ENCODE assay signal across 16 cellular contexts in the genomic region with DNA sequence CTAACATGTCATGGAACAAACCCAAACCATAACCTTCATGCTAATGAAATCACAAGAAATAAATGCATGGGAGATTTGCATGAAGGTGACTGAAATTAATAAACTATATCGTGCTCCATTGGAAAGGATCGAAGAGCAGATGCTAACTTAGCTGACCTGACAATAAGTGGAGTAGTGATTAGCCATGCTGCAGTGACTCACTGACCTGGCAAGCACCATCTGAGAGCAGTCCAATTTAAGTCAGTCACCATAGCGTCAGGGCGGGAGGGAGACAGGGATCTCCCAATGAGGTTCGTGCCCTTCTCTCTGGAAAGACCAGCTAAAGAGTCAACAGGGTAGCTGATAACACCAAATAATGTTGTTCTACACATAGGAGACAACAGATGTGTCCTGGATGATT. TPM values are rescaled to one million over a fixed set of nuclear protein-coding genes. Genes with fewer than 3 reads are reported as not detected.
A peak's percentile ranks its signal among the peaks of the same experiment; 100 is the strongest.
DNase-seq lines count a peak whose midpoint lies in the region; ATAC-seq and TF ChIP-seq lines count a peak whose summit lies in the region.
"Had no signal": no experiment of that assay in that cellular context is flagged by ENCODE, and none has a peak within 500 bp of the region (broad histone marks: within the 10 kb centered on the region; RNA-seq: fewer than 3 reads in every experiment).

No MANE protein-coding gene starts in this region.

- no peak overlapping the region for H3K9ac ChIP-seq in PC-3 (ENCODE audit: low read length)

- BruUV-seq in PC-3 (replicated peaks; lab: Mats Ljungman, UMichigan) = no TSS peak

- no peaks in the 10 kb centered on the region for H3K79me2 ChIP-seq in PC-3 (ENCODE audit: low read length)

- H3K4me2 ChIP-seq in PC-3 (ENCODE audit: low read length) = no peak overlapping the region

- no peaks in the 10 kb centered on the region for H3K9me3 ChIP-seq in PC-3 (ENCODE audit: low read length)
- H3K9me3 ChIP-seq in psoas muscle = no peaks in the 10 kb centered on the region
- H3K9me3 ChIP-seq: Peyer's patch, stomach had no signal

- no peak overlapping the region for H3K27ac ChIP-seq in PC-3 (ENCODE audit: low read length)
- no peak overlapping the region for H3K27ac ChIP-seq in psoas muscle
- H3K27ac ChIP-seq: Peyer's patch, stomach had no signal

- POLR2A ChIA-PET in PC-3 (lab: Charles Lee; ENCODE audit: unreplicated experiment) = no interaction called here

- CTCF ChIA-PET in PC-3 (lab: Charles Lee) = no interaction called here

- 30 to 45% (median 33%) methylated on average over 5 of the region's 5 CpGs for WGBS in psoas muscle, 3 donors

- H3K36me3 ChIP-seq in PC-3 (ENCODE audit: low read depth, low read length) = no peaks in the 10 kb centered on the region
- H3K36me3 ChIP-seq in psoas muscle (ENCODE audit: insufficient read depth in 1 of 2, low read depth in 1 of 2) = no peaks in the 10 kb centered on the region
- H3K36me3 ChIP-seq: Peyer's patch, stomach had no signal

- H4K20me1 ChIP-seq in PC-3 (ENCODE audit: low read length) = no peaks in the 10 kb centered on the region

- H2AFZ ChIP-seq in PC-3 (ENCODE audit: low read length) = no peak overlapping the region

- intact Hi-C loops in PC-3 (cut with micrococcal nuclease) (no loop called here), psoas muscle (cut with DNase I) (no loop called here)

- peaks cover 48% of the 10 kb centered on the region for H3K27me3 ChIP-seq in PC-3 (ENCODE audit: low read length)
- peaks cover 0 to 2% (median 0%) of the 10 kb centered on the region in 3 donors for H3K27me3 ChIP-seq in psoas muscle (ENCODE audit: insufficient read depth in 3 of 3, low read length in 2 of 3)
- H3K27me3 ChIP-seq: Peyer's patch had no signal

- H3K4me3 ChIP-seq in PC-3 (ENCODE audit: low read length) (no peak overlapping the region), cardiac fibroblast (replicated peaks in 1 of 2; ENCODE audit: low read depth in 2 of 2, low read length in 2 of 2) (no peak overlapping the region), psoas muscle (no peak overlapping the region)
- H3K4me3 ChIP-seq: Peyer's patch, stomach had no signal

- peak; percentile 53 for DNase-seq in ELR (ENCODE audit: low read depth)
- peak; percentile 59 for DNase-seq in PC-3
- DNase-seq in cardiac fibroblast (ENCODE audit: low read depth in 2 of 2) = peak; percentile 41 to 70
- DNase-seq in psoas muscle = no peak
- no peak for DNase-seq in NCI-H345 treated with DMSO at 0.1 percent for 48 hours (lab: John Stamatoyannopoulos, UW; ENCODE audit: unreplicated experiment)
- no peak for DNase-seq in stimulated activated naive CD4-positive, alpha-beta T cell (lab: John Stamatoyannopoulos, UW)
- DNase-seq: CD8-positive, alpha-beta memory T cell; effector memory CD8-positive, alpha-beta T cell; islet precursor cell; NCI-H187 treated with DMSO at 0.1 percent for 48 hours; NCI-H748 treated with DMSO at 0.1 percent for 48 hours; Peyer's patch; stomach; T-helper 17 cell had no signal

- no peaks in the 10 kb centered on the region for H3F3A ChIP-seq in PC-3 (ENCODE audit: low read length, unreplicated experiment)

- H3K9me2 ChIP-seq in PC-3 (replicated peaks; ENCODE audit: low read length) = no peaks in the 10 kb centered on the region

- ATAC-seq in PC-3 (peak; percentile 90), psoas muscle (peak; percentile 70 to 84 (median 72)), GM21447 (IDR thresholded peaks at IDR 0.05; ENCODE audit: unreplicated experiment) (no peak)
- ATAC-seq: effector memory CD8-positive, alpha-beta T cell; T-helper 17 cell had no signal

- no peak for TF ChIP-seq CTCF in PC-3 (conservative IDR thresholded peaks at IDR 0.05; ENCODE audit: low read depth, low read length)
- no peak for TF ChIP-seq CTCF in cardiac fibroblast (IDR thresholded peaks at IDR 0.05; ENCODE audit: low read depth, low read length)
- no peak for TF ChIP-seq CTCF in psoas muscle (IDR thresholded peaks at IDR 0.05)

- H3K4me1 ChIP-seq in PC-3 (ENCODE audit: insufficient read depth, low read length) (peaks cover 11% of the 10 kb centered on the region), psoas muscle (peaks cover 9% of the 10 kb centered on the region)
- H3K4me1 ChIP-seq: Peyer's patch, stomach had no signal

RNA-seq across cellular contexts. Expression of a gene that starts 21.5 kb away (rescaled TPM):
- total RNA-seq in PC-3 (2014; rRNA removed) (not detected in 2 replicates), psoas muscle (under 1 TPM in 3 of 4 donors, not detected in 1; 0.08 to 0.22 (median 0.21) TPM)
- under 1 TPM in 1 of 3 donors, not detected in 2; 0.03 TPM for polyA plus RNA-seq in psoas muscle
- total RNA-seq: CD8-positive, alpha-beta memory T cell; Peyer's patch; stomach; T-helper 17 cell had no signal
- polyA plus RNA-seq: CD8-positive, alpha-beta memory T cell; stomach had no signal

RNA-seq across cellular contexts. Expression of a gene that starts 22.7 kb away (rescaled TPM):
- total RNA-seq in PC-3 (2014; rRNA removed) (2.3 TPM in 1 of 2 replicates, not detected in the other), psoas muscle (1 to 10 TPM in 1 of 4 donors, under 1 TPM in 2, not detected in 1; 0.10 to 3.4 (median 0.44) TPM)
- polyA plus RNA-seq in psoas muscle = under 1 TPM; 0.07 to 0.74 (median 0.23) TPM
- total RNA-seq: CD8-positive, alpha-beta memory T cell; osteocyte; Peyer's patch; stomach had no signal
- polyA plus RNA-seq: CD8-positive, alpha-beta memory T cell; stomach had no signal

Comparison
In these comparisons a context has a peak if more than half of its experiments do, and no peak if none do; other contexts are left out.
1. DNase-seq: peak in ELR (single experiment), PC-3 (single experiment) and cardiac fibroblast (2 of 2); none in psoas muscle (0 of 2), NCI-H345 treated with DMSO at 0.1 percent for 48 hours (single experiment) and stimulated activated naive CD4-positive, alpha-beta T cell (0 of 6).